1 cellular context compared by ENCODE assay signal in the genomic region with DNA sequence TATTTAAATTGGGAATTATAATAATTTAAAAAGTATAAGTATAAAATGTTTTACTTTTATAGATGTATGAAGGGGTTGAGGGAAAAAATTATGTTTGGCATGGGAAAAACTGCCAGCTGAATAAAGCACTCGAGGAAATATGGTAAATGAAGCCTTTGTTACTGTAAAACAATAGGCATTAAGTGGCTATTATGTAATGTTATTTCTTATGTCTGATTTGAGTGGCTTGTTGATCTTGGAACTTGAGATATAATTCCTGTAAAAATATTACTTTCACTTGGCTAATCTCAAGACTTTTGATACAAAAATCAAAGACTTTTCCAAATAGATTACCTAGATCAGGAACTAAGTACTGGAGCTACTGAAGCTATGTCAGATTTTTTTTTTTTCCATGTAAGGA.
TF ChIP-seq lines count a peak whose summit lies in the region.

No MANE protein-coding gene starts in this region.

TF ChIP-seq in WTC11, 78 proteins besides CTCF, POLR2A, EP300 and RAD21 (continued from another document):
- TF ChIP-seq NFATC4 (CRISPR knock-in tag; IDR thresholded peaks at IDR 0.05) (no peak), CREB1 (CRISPR knock-in tag; IDR thresholded peaks at IDR 0.05) (no peak), IRF2 (CRISPR knock-in tag; IDR thresholded peaks at IDR 0.05; ENCODE audit: borderline replicate concordance, low read depth) (no peak), ZNF263 (CRISPR knock-in tag; IDR thresholded peaks at IDR 0.05; ENCODE audit: low read depth) (no peak), SMAD4 (CRISPR knock-in tag; IDR thresholded peaks at IDR 0.05) (no peak), OVOL2 (CRISPR knock-in tag; IDR thresholded peaks at IDR 0.05; ENCODE audit: borderline replicate concordance) (no peak), SP1 (CRISPR knock-in tag; conservative IDR thresholded peaks at IDR 0.05) (no peak)
- TF ChIP-seq, protein P1, sequence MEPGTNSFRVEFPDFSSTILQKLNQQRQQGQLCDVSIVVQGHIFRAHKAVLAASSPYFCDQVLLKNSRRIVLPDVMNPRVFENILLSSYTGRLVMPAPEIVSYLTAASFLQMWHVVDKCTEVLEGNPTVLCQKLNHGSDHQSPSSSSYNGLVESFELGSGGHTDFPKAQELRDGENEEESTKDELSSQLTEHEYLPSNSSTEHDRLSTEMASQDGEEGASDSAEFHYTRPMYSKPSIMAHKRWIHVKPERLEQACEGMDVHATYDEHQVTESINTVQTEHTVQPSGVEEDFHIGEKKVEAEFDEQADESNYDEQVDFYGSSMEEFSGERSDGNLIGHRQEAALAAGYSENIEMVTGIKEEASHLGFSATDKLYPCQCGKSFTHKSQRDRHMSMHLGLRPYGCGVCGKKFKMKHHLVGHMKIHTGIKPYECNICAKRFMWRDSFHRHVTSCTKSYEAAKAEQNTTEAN (CRISPR knock-in tag; IDR thresholded peaks at IDR 0.05), result no peak
TF ChIP-seq in WTC11: peak in this region for 0.
